In the genomic region with DNA sequence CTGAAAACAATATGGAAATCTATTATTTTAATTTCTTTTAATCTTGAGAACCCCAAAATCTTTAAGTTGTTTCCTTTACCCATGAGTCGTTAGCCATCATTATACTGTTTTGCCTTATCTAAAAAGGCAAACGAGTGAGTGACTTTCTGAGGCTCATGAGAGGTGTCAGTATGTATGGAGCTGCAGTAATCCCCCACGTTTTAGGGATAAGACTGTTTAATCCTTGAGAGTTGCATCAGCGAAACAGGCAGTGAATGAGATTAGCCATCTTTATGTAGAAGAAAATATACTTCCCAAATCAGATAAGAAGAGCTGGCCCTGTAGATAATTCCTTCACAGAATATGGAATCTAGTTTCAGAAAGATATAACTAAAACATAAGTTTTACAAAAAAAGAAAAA, we compare ENCODE assay signal across 21 cellular contexts.
"Had no signal": no experiment of that assay in that cellular context is flagged by ENCODE, and none has a peak within 500 bp of the region (broad histone marks: within the 10 kb centered on the region; RNA-seq: fewer than 3 reads in every experiment).

No MANE protein-coding gene starts in this region.

- DNase-seq: dorsolateral prefrontal cortex; effector CD4-positive, alpha-beta T cell; foreskin fibroblast; gastrocnemius medialis; head of caudate nucleus; left ventricle myocardium superior; lower lobe of right lung; natural killer cell; pancreas; sigmoid colon; spleen; stimulated activated CD4-positive, alpha-beta T cell treated with anti-CD3 and anti-CD28 coated beads, Interleukin-2, amount 100 ng/mL, for 48 hours; stimulated activated naive B cell treated with anti-CD40 and anti-IgM and Interleukin-4, amounts not matched to agents 10 μg/mL and 1 μg/mL and 100 μg/mL, for 72 hours; upper lobe of left lung had no signal

- H3K27ac ChIP-seq: dorsolateral prefrontal cortex, epithelial cell of prostate, gastrocnemius medialis, lower lobe of right lung, neutrophil, pancreas, sigmoid colon, spleen, thoracic aorta, tibial nerve, upper lobe of left lung had no signal

- H3K4me1 ChIP-seq: gastrocnemius medialis, lower lobe of right lung, pancreas, sigmoid colon, spleen, tibial nerve, upper lobe of left lung had no signal

- H3K4me3 ChIP-seq: dorsolateral prefrontal cortex, gastrocnemius medialis, lower lobe of right lung, pancreas, sigmoid colon, spleen, thoracic aorta, tibial nerve, upper lobe of left lung had no signal

- H3K27me3 Mint-ChIP-seq: stimulated activated naive B cell treated with anti-CD40 and anti-IgM and Interleukin-4, amounts not matched to agents 10 μg/mL and 1 μg/mL and 100 μg/mL, for 72 hours had no signal

- H3K36me3 Mint-ChIP-seq: natural killer cell; stimulated activated naive B cell treated with anti-CD40 and anti-IgM and Interleukin-4, amounts not matched to agents 10 μg/mL and 1 μg/mL and 100 μg/mL, for 72 hours had no signal

- ATAC-seq: esophagus mucosa; gastrocnemius medialis; left ventricle myocardium superior; lower lobe of right lung; natural killer cell; pancreas; right cardiac atrium; stimulated activated naive B cell treated with anti-CD40 and anti-IgM and Interleukin-4, amounts not matched to agents 10 μg/mL and 1 μg/mL and 100 μg/mL, for 72 hours had no signal

- H3K27ac Mint-ChIP-seq: natural killer cell; stimulated activated naive B cell treated with anti-CD40 and anti-IgM and Interleukin-4, amounts not matched to agents 10 μg/mL and 1 μg/mL and 100 μg/mL, for 72 hours; stimulated activated naive CD8-positive, alpha-beta T cell treated with anti-CD3 and anti-CD28 coated beads, Interleukin-15, Interleukin-2, amounts not matched to agents 100 ng/mL and 50 ng/mL, for 24 hours had no signal

- H3K9me3 Mint-ChIP-seq: stimulated activated naive B cell treated with anti-CD40 and anti-IgM and Interleukin-4, amounts not matched to agents 10 μg/mL and 1 μg/mL and 100 μg/mL, for 72 hours; stimulated activated naive CD8-positive, alpha-beta T cell treated with anti-CD3 and anti-CD28 coated beads, Interleukin-15, Interleukin-2, amounts not matched to agents 100 ng/mL and 50 ng/mL, for 24 hours had no signal

- H3K4me1 Mint-ChIP-seq: natural killer cell; stimulated activated naive B cell treated with anti-CD40 and anti-IgM and Interleukin-4, amounts not matched to agents 10 μg/mL and 1 μg/mL and 100 μg/mL, for 72 hours had no signal

- H3K27me3 ChIP-seq: dorsolateral prefrontal cortex, gastrocnemius medialis, neutrophil, pancreas, sigmoid colon, spleen, tibial nerve, upper lobe of left lung had no signal

- H3K4me3 Mint-ChIP-seq: natural killer cell; stimulated activated naive B cell treated with anti-CD40 and anti-IgM and Interleukin-4, amounts not matched to agents 10 μg/mL and 1 μg/mL and 100 μg/mL, for 72 hours; stimulated activated naive CD8-positive, alpha-beta T cell treated with anti-CD3 and anti-CD28 coated beads, Interleukin-15, Interleukin-2, amounts not matched to agents 100 ng/mL and 50 ng/mL, for 24 hours had no signal

- H3K9me3 ChIP-seq: gastrocnemius medialis, lower lobe of right lung, neutrophil, pancreas, sigmoid colon, spleen, thoracic aorta, tibial nerve, upper lobe of left lung had no signal

- H3K36me3 ChIP-seq: gastrocnemius medialis, lower lobe of right lung, neutrophil, pancreas, sigmoid colon, spleen, thoracic aorta, tibial nerve, upper lobe of left lung had no signal
